In genomic region chr15:82365692-82366323, GRCh38 we compare ENCODE assay signal across 8 cellular contexts. TPM values are rescaled to one million over a fixed set of nuclear protein-coding genes. Genes with fewer than 3 reads are reported as not detected.
DNase-seq lines count a peak whose midpoint lies in the region; ATAC-seq and TF ChIP-seq lines count a peak whose summit lies in the region.
"Not testable (repeated sequence)": the region's sequence is repeated elsewhere in the genome, so short reads cannot be mapped to it uniquely, and the experiment has no call there.

No MANE protein-coding gene starts in this region.

- not testable (repeated sequence) for H3K4me1 ChIP-seq in parathyroid adenoma, thyroid gland

- not testable (repeated sequence) for TF ChIP-seq POLR2A in thyroid gland (IDR thresholded peaks at IDR 0.05)

- not testable (repeated sequence) for DNase-seq in GM13977 (ENCODE audit: low spot score); Right ventricle myocardium inferior (ENCODE audit: missing footprints)
- DNase-seq in activated CD4-positive, alpha-beta T cell treated with anti-CD3 and anti-CD28 coated beads for 48 hours, result peak; percentile 45
- DNase-seq in activated naive CD8-positive, alpha-beta T cell treated with anti-CD3 and anti-CD28 coated beads, Interleukin-2, amount 50 U/mL, for 24 hours, result peak; percentile 29
- peak; percentile 16 to 46 for DNase-seq in thyroid gland

- intact Hi-C loops in Right ventricle myocardium inferior (cut with DNase I); thyroid gland (cut with DNase I): not testable (repeated sequence)

- H3K9me3 ChIP-seq in parathyroid adenoma (ENCODE audit: control insufficient read depth, low read length); thyroid gland: not testable (repeated sequence)

- not testable (repeated sequence) for H3K27ac Mint-ChIP-seq in activated naive CD8-positive, alpha-beta T cell treated with anti-CD3 and anti-CD28 coated beads, Interleukin-2, amount 50 U/mL, for 24 hours

- H3K4me1 Mint-ChIP-seq in activated naive CD8-positive, alpha-beta T cell treated with anti-CD3 and anti-CD28 coated beads, Interleukin-2, amount 50 U/mL, for 24 hours, result not testable (repeated sequence)

- H3K4me3 ChIP-seq in parathyroid adenoma (ENCODE audit: low read depth, low read length); thyroid gland (replicated peaks in 1 of 3): not testable (repeated sequence)

- not testable (repeated sequence) for H3K4me2 ChIP-seq in parathyroid adenoma (ENCODE audit: low read length)

- not testable (repeated sequence) for H3K27me3 Mint-ChIP-seq in activated naive CD8-positive, alpha-beta T cell treated with anti-CD3 and anti-CD28 coated beads, Interleukin-2, amount 50 U/mL, for 24 hours

- not testable (repeated sequence) for H3K79me2 ChIP-seq in parathyroid adenoma

- TF ChIP-seq CTCF in GM13977 (IDR thresholded peaks at IDR 0.05; ENCODE audit: extremely low read depth, insufficient read depth, missing control alignments), result peak; percentile 38
- peak; percentile 29 for TF ChIP-seq CTCF in parathyroid adenoma (IDR thresholded peaks at IDR 0.05)
- peak in 1 of 6 experiments; percentile 39 for TF ChIP-seq CTCF in thyroid gland (IDR thresholded peaks at IDR 0.05)

- not testable (repeated sequence) for H3K36me3 Mint-ChIP-seq in activated naive CD8-positive, alpha-beta T cell treated with anti-CD3 and anti-CD28 coated beads, Interleukin-2, amount 50 U/mL, for 24 hours (ENCODE audit: low read depth)

- H3K27me3 ChIP-seq in parathyroid adenoma (ENCODE audit: control insufficient read depth, insufficient read depth, low read length); thyroid gland: not testable (repeated sequence)

- H3K9ac ChIP-seq in parathyroid adenoma, result not testable (repeated sequence)

- not testable (repeated sequence) for H3K9me3 Mint-ChIP-seq in activated naive CD8-positive, alpha-beta T cell treated with anti-CD3 and anti-CD28 coated beads, Interleukin-2, amount 50 U/mL, for 24 hours

- in situ Hi-C loops in GM13977 (cut with MboI; ENCODE audit: low pct_unique_long_range_greater_than_20kb, low sequenced_read_pairs, unreplicated experiment), result not testable (repeated sequence)

- ATAC-seq in GM21528 (IDR thresholded peaks at IDR 0.05; ENCODE audit: low FRiP score, unreplicated experiment), result peak; percentile 79
- ATAC-seq in HG03342 (IDR thresholded peaks at IDR 0.05; ENCODE audit: unreplicated experiment), result peak; percentile 94
- ATAC-seq in activated naive CD8-positive, alpha-beta T cell treated with anti-CD3 and anti-CD28 coated beads, Interleukin-2, amount 50 U/mL, for 24 hours, result peak; percentile 94
- ATAC-seq in Right ventricle myocardium inferior, result peak; percentile 90

- H3K4me3 Mint-ChIP-seq in activated naive CD8-positive, alpha-beta T cell treated with anti-CD3 and anti-CD28 coated beads, Interleukin-2, amount 50 U/mL, for 24 hours, result not testable (repeated sequence)

- not testable (repeated sequence) for H3K36me3 ChIP-seq in parathyroid adenoma (ENCODE audit: control insufficient read depth, insufficient read depth, low read length); thyroid gland

- not testable (repeated sequence) for H2AFZ ChIP-seq in parathyroid adenoma

- WGBS in thyroid gland, 2 donors, result 0 to 2% methylated on average over 3 of the region's 6 CpGs

- not testable (repeated sequence) for H3K27ac ChIP-seq in parathyroid adenoma, thyroid gland

RNA-seq across cellular contexts. Expression of gene GOLGA6L10, which starts 16.5 kb away (rescaled TPM):
- total RNA-seq in Right ventricle myocardium inferior (0.14 TPM), thyroid gland (1 to 10 TPM; 1.9 to 2.7 (median 2.2) TPM)
